ENCODE assay signal across 1 cellular context in the genomic region with DNA sequence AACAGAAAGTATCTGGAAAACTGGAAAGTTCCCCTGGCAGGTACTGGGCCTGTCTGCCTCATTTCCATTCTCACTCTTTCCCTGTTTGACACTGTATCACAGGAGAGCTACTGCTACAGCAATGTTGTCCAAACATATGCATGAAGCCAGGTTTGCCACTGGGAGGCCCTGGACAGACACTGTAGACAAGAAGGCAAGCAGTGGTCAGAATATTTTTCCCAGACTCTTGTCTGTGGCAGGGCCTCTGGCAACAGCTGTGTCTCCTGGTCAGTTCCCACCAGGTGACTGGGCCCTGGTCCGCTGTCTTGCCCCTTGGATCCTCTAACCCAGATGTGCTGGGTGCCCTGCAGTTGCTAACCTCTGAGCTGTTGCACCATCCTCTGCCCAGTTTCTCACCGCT.
TF ChIP-seq lines count a peak whose summit lies in the region.

No MANE protein-coding gene starts in this region.

TF ChIP-seq in HepG2, 621 proteins besides CTCF, POLR2A, EP300 and RAD21 (continued from another document):
- TF ChIP-seq ZNF646 (CRISPR knock-in tag; IDR thresholded peaks at IDR 0.05) = no peak
- TF ChIP-seq ZNF546 (CRISPR knock-in tag; conservative IDR thresholded peaks at IDR 0.05) = no peak
- TF ChIP-seq ZNF234 (CRISPR knock-in tag; conservative IDR thresholded peaks at IDR 0.05) = no peak
- no peak for TF ChIP-seq ZNF567 (CRISPR knock-in tag; IDR thresholded peaks at IDR 0.05; ENCODE audit: borderline replicate concordance)
- no peak for TF ChIP-seq YEATS4 (CRISPR knock-in tag; IDR thresholded peaks at IDR 0.05; ENCODE audit: borderline replicate concordance)
- no peak for TF ChIP-seq ZNF251 (CRISPR knock-in tag; IDR thresholded peaks at IDR 0.05)
- TF ChIP-seq U2AF1 (optimal IDR thresholded peaks at IDR 0.05; ENCODE audit: low read depth, low read length) = no peak
- no peak for TF ChIP-seq SNAPC4 (CRISPR knock-in tag; IDR thresholded peaks at IDR 0.05)
- no peak for TF ChIP-seq ZFP36L2 (CRISPR knock-in tag; IDR thresholded peaks at IDR 0.05)
- TF ChIP-seq ZNF260 (CRISPR knock-in tag; IDR thresholded peaks at IDR 0.05; ENCODE audit: borderline replicate concordance, low read depth) = no peak
